19 cellular contexts compared by ENCODE assay signal in genomic region chr11:121095561-121095960, GRCh38. TPM values are rescaled to one million over a fixed set of nuclear protein-coding genes. Genes with fewer than 3 reads are reported as not detected.
"Had no signal": no experiment of that assay in that cellular context is flagged by ENCODE, and none has a peak within 500 bp of the region (broad histone marks: within the 10 kb centered on the region; RNA-seq: fewer than 3 reads in every experiment).

No MANE protein-coding gene starts in this region.

- DNase-seq: KBM-7, MM.1S, NCI-H1092 treated with DMSO at 0.1 percent for 48 hours, NCI-H1436, NCI-H187, NCI-H2029, NCI-H2081 treated with DMSO at 0.1 percent for 48 hours, NCI-H2171, NCI-H226, NCI-H446, NCI-H510A, NCI-H524 treated with DMSO at 0.1 percent for 48 hours, NCI-H69, NCI-H774, Right ventricle myocardium superior, RPMI8226, SIG-M5, SK-N-SH had no signal

RNA-seq across cellular contexts. Expression of gene TECTA, which starts 5.5 kb away (rescaled TPM):
- total RNA-seq: HT-29 had no signal
